In genomic region chr12:30015661-30016060, GRCh38 we compare ENCODE assay signal across 22 cellular contexts.
DNase-seq lines count a peak whose midpoint lies in the region; ATAC-seq, FAIRE-seq and TF ChIP-seq lines count a peak whose summit lies in the region.
"Had no signal": no experiment of that assay in that cellular context is flagged by ENCODE, and none has a peak within 500 bp of the region (broad histone marks: within the 10 kb centered on the region; RNA-seq: fewer than 3 reads in every experiment).

No MANE protein-coding gene starts in this region.

- POLR2A ChIA-PET in endothelial cell of umbilical vein (lab: Charles Lee) = no interaction called here

- no peak for TF ChIP-seq CTCF in endothelial cell of umbilical vein (IDR thresholded peaks at IDR 0.05; ENCODE audit: extremely low read depth in 1 of 2, insufficient read depth in 1 of 2, low read depth in 1 of 2, low read length in 2 of 2)
- no peak for TF ChIP-seq CTCF in smooth muscle cell (IDR thresholded peaks at IDR 0.05; ENCODE audit: borderline replicate concordance, insufficient read depth, poor library complexity, severe bottlenecking)
- TF ChIP-seq CTCF in GM23338 (conservative IDR thresholded peaks at IDR 0.05; ENCODE audit: low read depth in 2 of 2) = no peak

- ATAC-seq in GM23338 = no peak

- H3K9ac ChIP-seq in endothelial cell of umbilical vein (replicated peaks; ENCODE audit: extremely low read depth, insufficient read depth, low read length) = no peak overlapping the region
- no peak overlapping the region for H3K9ac ChIP-seq in smooth muscle cell (ENCODE audit: low read depth)
- H3K9ac ChIP-seq: BLaER1 treated with 17β-estradiol and CSF1 and Interleukin-3, amounts not matched to agents 10 nM and 100 nM had no signal

- H3K4me3 ChIP-seq in endothelial cell of umbilical vein (replicated peaks in 1 of 3; ENCODE audit: insufficient read depth in 1 of 3, low read depth in 1 of 3, low read length in 3 of 3) (no peak overlapping the region), smooth muscle cell (no peak overlapping the region), GM23338 (no peak overlapping the region)
- H3K4me3 ChIP-seq: BLaER1 treated with 17β-estradiol and CSF1 and Interleukin-3, amounts not matched to agents 10 nM and 100 nM had no signal

- H3F3A ChIP-seq in smooth muscle cell (ENCODE audit: low read depth) (no peaks in the 10 kb centered on the region), GM23338 (replicated peaks; ENCODE audit: low read depth) (no peaks in the 10 kb centered on the region)

- H3K9me3 ChIP-seq in endothelial cell of umbilical vein (replicated peaks; ENCODE audit: control insufficient read depth, insufficient read depth, low read length) (no peaks in the 10 kb centered on the region), smooth muscle cell (replicated peaks; ENCODE audit: low read depth) (no peaks in the 10 kb centered on the region)
- H3K9me3 ChIP-seq: BLaER1 treated with 17β-estradiol and CSF1 and Interleukin-3, amounts not matched to agents 10 nM and 100 nM; Caco-2 had no signal

- H3K9me2 ChIP-seq in GM23338 (ENCODE audit: insufficient read depth) = no peaks in the 10 kb centered on the region; the same call in 1 of the 2 replicates

- dilution Hi-C loops in endothelial cell of umbilical vein (cut with MboI; ENCODE audit: extremely low pct_ligation_motif_present, low sequenced_read_pairs) = no loop called here

- no TSS peak for BruUV-seq in endothelial cell of umbilical vein (replicated peaks; lab: Mats Ljungman, UMichigan)

- no peaks in the 10 kb centered on the region for H3K27me3 ChIP-seq in endothelial cell of umbilical vein (ENCODE audit: control insufficient read depth in 2 of 2, insufficient read depth in 2 of 2, low read length in 2 of 2)
- H3K27me3 ChIP-seq in smooth muscle cell (ENCODE audit: low read depth) = no peaks in the 10 kb centered on the region
- H3K27me3 ChIP-seq in GM23338 (ENCODE audit: insufficient read depth) = no peaks in the 10 kb centered on the region
- H3K27me3 ChIP-seq: BLaER1 treated with 17β-estradiol and CSF1 and Interleukin-3, amounts not matched to agents 10 nM and 100 nM had no signal

- intact Hi-C loops in endothelial cell of umbilical vein (cut with micrococcal nuclease) = no loop called here

- no peaks in the 10 kb centered on the region for H3K9me1 ChIP-seq in endothelial cell of umbilical vein (replicated peaks; ENCODE audit: control insufficient read depth, extremely low read depth, insufficient read depth, low read length)

- no peak overlapping the region for H3K4me3 Mint-ChIP-seq in GM23338
- H3K4me3 Mint-ChIP-seq: CD4-positive, alpha-beta memory T cell had no signal

- H3K36me3 Mint-ChIP-seq in GM23338 (ENCODE audit: low read depth) = no peaks in the 10 kb centered on the region
- H3K36me3 Mint-ChIP-seq: CD4-positive, alpha-beta memory T cell had no signal

- H3K36me3 ChIP-seq in endothelial cell of umbilical vein (ENCODE audit: control insufficient read depth in 2 of 2, extremely low read depth in 1 of 2, insufficient read depth in 2 of 2, low read length in 2 of 2) (no peaks in the 10 kb centered on the region), smooth muscle cell (ENCODE audit: low read depth) (no peaks in the 10 kb centered on the region), GM23338 (ENCODE audit: insufficient read depth) (no peaks in the 10 kb centered on the region)
- H3K36me3 ChIP-seq: BLaER1 treated with 17β-estradiol and CSF1 and Interleukin-3, amounts not matched to agents 10 nM and 100 nM had no signal

- no peak overlapping the region for H2AFZ ChIP-seq in endothelial cell of umbilical vein (ENCODE audit: low read depth, low read length)
- H2AFZ ChIP-seq in smooth muscle cell (ENCODE audit: low read depth) = no peak overlapping the region
- H2AFZ ChIP-seq in GM23338 = no peak overlapping the region

- no peak overlapping the region for H3K27ac Mint-ChIP-seq in GM23338
- H3K27ac Mint-ChIP-seq: CD4-positive, alpha-beta memory T cell had no signal

- DNase-seq in DMS 273 (lab: John Stamatoyannopoulos, UW; ENCODE audit: unreplicated experiment) (peak; percentile 34), DMS 273 treated with DMSO at 0.1 percent for 48 hours (lab: John Stamatoyannopoulos, UW) (no peak), endothelial cell of umbilical vein (ENCODE audit: low read depth, low spot score) (peak; percentile 17), left kidney (ENCODE audit: low read depth, low spot score) (peak; percentile 29), smooth muscle cell (lab: John Stamatoyannopoulos, UW; ENCODE audit: unreplicated experiment) (no peak), NCI-H1930 (lab: John Stamatoyannopoulos, UW) (no peak), GM23338 (ENCODE audit: low spot score) (no peak)
- no peak for DNase-seq in activated naive CD4-positive, alpha-beta T cell (lab: John Stamatoyannopoulos, UW)
- DNase-seq: ACHN; Caco-2; CD4-positive, alpha-beta memory T cell; DMS153; H7; Kasumi-1; NCI-H1417; NCI-H1694 treated with DMSO at 0.1 percent for 48 hours; NCI-H2227 treated with DMSO at 0.1 percent for 48 hours; NCI-H510A; NK-92 treated with Interleukin-12 subunit alpha and Interleukin-12 subunit beta, amount 100 ng/mL, for 24 hours had no signal

- no peak overlapping the region for H3K4me2 ChIP-seq in endothelial cell of umbilical vein (ENCODE audit: insufficient read depth, low read length)
- peak overlapping the region; percentile 27 for H3K4me2 ChIP-seq in smooth muscle cell
- H3K4me2 ChIP-seq in GM23338 = no peak overlapping the region
- H3K4me2 ChIP-seq: BLaER1 treated with 17β-estradiol and CSF1 and Interleukin-3, amounts not matched to agents 10 nM and 100 nM had no signal

- H3K27ac ChIP-seq in endothelial cell of umbilical vein (ENCODE audit: insufficient read depth, low read depth, low read length) (no peak overlapping the region), smooth muscle cell (ENCODE audit: low read depth) (no peak overlapping the region), GM23338 (ENCODE audit: low read depth) (no peak overlapping the region)
- H3K27ac ChIP-seq: 22Rv1; BLaER1 treated with 17β-estradiol and CSF1 and Interleukin-3, amounts not matched to agents 10 nM and 100 nM had no signal

- no peak for TF ChIP-seq POLR2A in endothelial cell of umbilical vein (IDR thresholded peaks at IDR 0.05; ENCODE audit: low read depth, low read length)

- no peaks in the 10 kb centered on the region for H3K4me1 ChIP-seq in endothelial cell of umbilical vein (ENCODE audit: control insufficient read depth, extremely low read depth, insufficient read depth, low read length)
- peaks cover 3% of the 10 kb centered on the region for H3K4me1 ChIP-seq in smooth muscle cell (ENCODE audit: low read depth)
- H3K4me1 ChIP-seq in GM23338 (ENCODE audit: insufficient read depth) = no peaks in the 10 kb centered on the region
- H3K4me1 ChIP-seq: BLaER1 treated with 17β-estradiol and CSF1 and Interleukin-3, amounts not matched to agents 10 nM and 100 nM had no signal

- no peak for FAIRE-seq in endothelial cell of umbilical vein (lab: Jason Lieb, UNC)
- FAIRE-seq: G401.6 had no signal

- H3K27me3 Mint-ChIP-seq in GM23338 (ENCODE audit: insufficient read depth, low read depth, poor library complexity) = no peaks in the 10 kb centered on the region

- H3K9me3 Mint-ChIP-seq in GM23338 = no peaks in the 10 kb centered on the region; the same call in 2 of the 3 replicates

- peaks cover 7% of the 10 kb centered on the region for H3K4me1 Mint-ChIP-seq in GM23338
- H3K4me1 Mint-ChIP-seq: CD4-positive, alpha-beta memory T cell had no signal

- CTCF ChIA-PET in endothelial cell of umbilical vein (lab: Charles Lee) = interaction anchor here (0.5 to 1.3 kb wide), 2 partner anchors 12 to 32 kb away, joined by 3 to 4 read pairs; no protein-coding TSS in a partner anchor

- H3K79me2 ChIP-seq in endothelial cell of umbilical vein (ENCODE audit: control insufficient read depth, insufficient read depth, low read length) = no peaks in the 10 kb centered on the region
- no peaks in the 10 kb centered on the region for H3K79me2 ChIP-seq in smooth muscle cell (ENCODE audit: low read depth)
- no peaks in the 10 kb centered on the region for H3K79me2 ChIP-seq in GM23338 (replicated peaks; ENCODE audit: insufficient read depth)

- H4K20me1 ChIP-seq in endothelial cell of umbilical vein (replicated peaks; ENCODE audit: control insufficient read depth, extremely low read depth, insufficient read depth, low read length) (no peaks in the 10 kb centered on the region), smooth muscle cell (ENCODE audit: low read depth) (no peaks in the 10 kb centered on the region), GM23338 (replicated peaks; ENCODE audit: insufficient read depth) (no peaks in the 10 kb centered on the region)
- H4K20me1 ChIP-seq: BLaER1 treated with 17β-estradiol and CSF1 and Interleukin-3, amounts not matched to agents 10 nM and 100 nM had no signal

- 71% methylated on average over 2 of the region's 2 CpGs for WGBS in smooth muscle cell (ENCODE audit: low lambda C conversion rate)

TF ChIP-seq in endothelial cell of umbilical vein, 7 proteins besides CTCF, POLR2A, EP300 and RAD21:
- TF ChIP-seq, protein P1, sequence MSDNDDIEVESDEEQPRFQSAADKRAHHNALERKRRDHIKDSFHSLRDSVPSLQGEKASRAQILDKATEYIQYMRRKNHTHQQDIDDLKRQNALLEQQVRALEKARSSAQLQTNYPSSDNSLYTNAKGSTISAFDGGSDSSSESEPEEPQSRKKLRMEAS (IDR thresholded peaks at IDR 0.05; ENCODE audit: insufficient read depth, insufficient read length) = no peak
- no peak for TF ChIP-seq JUN (IDR thresholded peaks at IDR 0.05; ENCODE audit: borderline replicate concordance, insufficient read depth, insufficient read length, low read depth)

TF ChIP-seq in GM23338, 12 proteins besides CTCF, POLR2A, EP300 and RAD21 (continues in another document):
- TF ChIP-seq EZH2phosphoT487 (IDR thresholded peaks at IDR 0.05; ENCODE audit: unreplicated experiment) (no peak), JUNB (IDR thresholded peaks at IDR 0.05; ENCODE audit: unreplicated experiment) (no peak)
- TF ChIP-seq, protein P2, sequence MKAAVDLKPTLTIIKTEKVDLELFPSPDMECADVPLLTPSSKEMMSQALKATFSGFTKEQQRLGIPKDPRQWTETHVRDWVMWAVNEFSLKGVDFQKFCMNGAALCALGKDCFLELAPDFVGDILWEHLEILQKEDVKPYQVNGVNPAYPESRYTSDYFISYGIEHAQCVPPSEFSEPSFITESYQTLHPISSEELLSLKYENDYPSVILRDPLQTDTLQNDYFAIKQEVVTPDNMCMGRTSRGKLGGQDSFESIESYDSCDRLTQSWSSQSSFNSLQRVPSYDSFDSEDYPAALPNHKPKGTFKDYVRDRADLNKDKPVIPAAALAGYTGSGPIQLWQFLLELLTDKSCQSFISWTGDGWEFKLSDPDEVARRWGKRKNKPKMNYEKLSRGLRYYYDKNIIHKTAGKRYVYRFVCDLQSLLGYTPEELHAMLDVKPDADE (IDR thresholded peaks at IDR 0.05) = no peak

Comparison
In these comparisons a context has a peak if more than half of its experiments do, and no peak if none do; other contexts are left out.
1. DNase-seq: peak in DMS 273 (single experiment), endothelial cell of umbilical vein (single experiment) and left kidney (single experiment); none in DMS 273 treated with DMSO at 0.1 percent for 48 hours (single experiment), smooth muscle cell (single experiment), activated naive CD4-positive, alpha-beta T cell (0 of 4), NCI-H1930 (0 of 2) and GM23338 (single experiment).